1 cellular context compared by ENCODE assay signal in the genomic region with DNA sequence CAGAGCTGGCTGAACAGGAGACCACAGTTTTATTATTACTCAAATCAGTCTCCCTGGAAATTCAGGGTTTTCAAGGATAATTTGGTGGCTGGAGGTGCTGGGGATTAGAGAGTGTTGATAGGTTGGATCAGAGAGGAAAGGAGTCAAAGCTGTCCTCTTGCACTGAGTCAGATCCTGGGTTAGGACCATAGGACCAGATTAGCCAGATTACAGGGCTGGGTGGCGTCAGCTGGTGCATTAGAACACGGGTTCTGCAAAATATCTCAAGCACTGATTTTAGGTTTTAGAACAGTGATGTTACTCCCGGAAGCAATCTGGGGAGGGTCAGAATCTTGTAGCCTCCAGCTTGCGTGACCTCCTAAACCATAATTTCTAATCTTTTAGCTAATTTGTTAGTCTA.
TF ChIP-seq lines count a peak whose summit lies in the region.

No MANE protein-coding gene starts in this region.

TF ChIP-seq in K562, 482 proteins besides CTCF, POLR2A, EP300 and RAD21:
- no peak for TF ChIP-seq ZFP30 (CRISPR knock-in tag; IDR thresholded peaks at IDR 0.05; ENCODE audit: borderline replicate concordance)
- TF ChIP-seq KDM1A (IDR thresholded peaks at IDR 0.05) = peak; percentile 53 to 61
